Comparison of ENCODE assay signal across 28 cellular contexts in the genomic region with DNA sequence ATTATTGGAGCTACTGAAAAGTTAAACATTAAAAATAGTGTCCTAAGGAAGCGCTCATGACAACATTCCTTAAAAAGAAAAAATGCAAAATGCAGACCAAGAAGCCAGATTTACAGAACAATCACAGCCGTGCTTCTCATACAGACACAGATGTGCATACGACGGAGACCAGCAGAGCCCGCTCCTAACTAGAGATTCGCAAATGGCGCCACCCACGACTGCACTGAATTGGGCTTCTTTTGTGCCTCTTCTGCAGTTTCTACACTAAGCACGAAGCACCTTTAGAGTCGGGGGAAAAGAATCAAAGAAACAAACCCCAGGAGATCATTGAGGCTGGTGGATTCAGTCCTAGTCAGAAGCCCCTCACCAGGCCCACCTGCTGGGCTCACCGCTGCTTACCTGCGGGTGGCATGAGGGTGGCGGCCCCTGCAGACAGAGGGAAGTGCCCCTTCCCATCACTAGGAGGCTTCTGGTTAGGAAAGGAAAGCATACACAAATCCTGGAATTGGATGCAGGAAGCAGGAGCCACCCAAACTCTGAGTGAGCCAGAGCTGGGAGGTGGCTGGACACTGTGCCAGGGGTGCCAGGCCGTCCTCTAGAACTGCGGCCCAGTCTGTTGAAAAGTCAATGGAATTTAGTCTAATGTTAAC.
DNase-seq lines count a peak whose midpoint lies in the region; ATAC-seq and TF ChIP-seq lines count a peak whose summit lies in the region.
"Had no signal": no experiment of that assay in that cellular context is flagged by ENCODE, and none has a peak within 500 bp of the region (broad histone marks: within the 10 kb centered on the region; RNA-seq: fewer than 3 reads in every experiment).

No MANE protein-coding gene starts in this region.

- TF ChIP-seq CTCF in GM23338 (conservative IDR thresholded peaks at IDR 0.05; ENCODE audit: low read depth in 2 of 2) (no peak), VCaP (conservative IDR thresholded peaks at IDR 0.05) (no peak)

- POLR2A ChIA-PET in CD8-positive, alpha-beta memory T cell (lab: Charles Lee): interaction anchor here (0.6 kb wide), 1 partner anchor 136 kb away, joined by 4 read pairs; no protein-coding TSS in a partner anchor

- no peaks in the 10 kb centered on the region for H3K4me1 ChIP-seq in GM23338 (ENCODE audit: insufficient read depth)
- no peaks in the 10 kb centered on the region for H3K4me1 ChIP-seq in CD8-positive, alpha-beta memory T cell (ENCODE audit: insufficient read depth, low read length)

- no peaks in the 10 kb centered on the region for H3K36me3 ChIP-seq in GM23338 (ENCODE audit: insufficient read depth)
- H3K36me3 ChIP-seq in CD8-positive, alpha-beta memory T cell (ENCODE audit: insufficient read depth, low read length): peaks cover 24% of the 10 kb centered on the region

- H3K27ac ChIP-seq in GM23338 (ENCODE audit: low read depth) (no peak overlapping the region), VCaP (peak overlapping the region; percentile 4; the same call in 1 of the 2 replicates)
- H3K27ac ChIP-seq in CD8-positive, alpha-beta memory T cell (ENCODE audit: low read depth, low read length): no peak overlapping the region
- H3K27ac ChIP-seq: PC-9 had no signal

- peak; percentile 22 for ATAC-seq in GM23338
- no peak for ATAC-seq in sciatic nerve
- ATAC-seq: esophagus mucosa had no signal

- H3K4me3 Mint-ChIP-seq in GM23338: no peak overlapping the region; the same call in 2 of the 3 replicates
- H3K4me3 Mint-ChIP-seq in CD8-positive, alpha-beta memory T cell: no peak overlapping the region
- H3K4me3 Mint-ChIP-seq: activated CD4-positive, alpha-beta T cell treated with anti-CD3 and anti-CD28 coated beads, Interleukin-2, amount 10 ng/mL, durations not matched to agents 7 days and 5 days; activated naive CD4-positive, alpha-beta T cell treated with anti-CD3 and anti-CD28 coated beads, Interleukin-2, amount 10 ng/mL, durations not matched to agents 7 days and 5 days; CD14-positive monocyte; IgD-negative memory B cell; memory B cell had no signal

- H3K4me1 Mint-ChIP-seq in GM23338: peaks cover 24% of the 10 kb centered on the region
- no peaks in the 10 kb centered on the region for H3K4me1 Mint-ChIP-seq in CD8-positive, alpha-beta memory T cell
- H3K4me1 Mint-ChIP-seq: activated CD4-positive, alpha-beta T cell treated with anti-CD3 and anti-CD28 coated beads, Interleukin-2, amount 10 ng/mL, durations not matched to agents 7 days and 5 days; activated naive CD4-positive, alpha-beta T cell treated with anti-CD3 and anti-CD28 coated beads, Interleukin-2, amount 10 ng/mL, durations not matched to agents 7 days and 5 days; CD14-positive monocyte; IgD-negative memory B cell had no signal

- H3K27me3 Mint-ChIP-seq in GM23338 (ENCODE audit: insufficient read depth, low read depth, poor library complexity): peaks cover 20% of the 10 kb centered on the region
- H3K27me3 Mint-ChIP-seq in CD8-positive, alpha-beta memory T cell: no peaks in the 10 kb centered on the region
- H3K27me3 Mint-ChIP-seq: activated CD4-positive, alpha-beta T cell treated with anti-CD3 and anti-CD28 coated beads, Interleukin-2, amount 10 ng/mL, durations not matched to agents 7 days and 5 days; activated naive CD4-positive, alpha-beta T cell treated with anti-CD3 and anti-CD28 coated beads, Interleukin-2, amount 10 ng/mL, durations not matched to agents 7 days and 5 days; IgD-negative memory B cell; memory B cell had no signal

- H3K27me3 ChIP-seq in GM23338 (ENCODE audit: insufficient read depth): no peaks in the 10 kb centered on the region
- H3K27me3 ChIP-seq in CD8-positive, alpha-beta memory T cell (ENCODE audit: insufficient read depth, low read length, poor library complexity, severe bottlenecking): no peaks in the 10 kb centered on the region
- H3K27me3 ChIP-seq: heart right ventricle had no signal

- H2AFZ ChIP-seq in GM23338: no peak overlapping the region
- H2AFZ ChIP-seq: PC-9 had no signal

- H3K9me3 ChIP-seq in CD8-positive, alpha-beta memory T cell (ENCODE audit: low read length): no peaks in the 10 kb centered on the region
- H3K9me3 ChIP-seq: heart right ventricle had no signal

- H3K9me3 Mint-ChIP-seq in GM23338: no peaks in the 10 kb centered on the region
- no peaks in the 10 kb centered on the region for H3K9me3 Mint-ChIP-seq in CD8-positive, alpha-beta memory T cell
- H3K9me3 Mint-ChIP-seq: activated CD4-positive, alpha-beta T cell treated with anti-CD3 and anti-CD28 coated beads, Interleukin-2, amount 10 ng/mL, durations not matched to agents 7 days and 5 days; activated naive CD4-positive, alpha-beta T cell treated with anti-CD3 and anti-CD28 coated beads, Interleukin-2, amount 10 ng/mL, durations not matched to agents 7 days and 5 days; CD14-positive monocyte; IgD-negative memory B cell; memory B cell had no signal

- no peaks in the 10 kb centered on the region for H3F3A ChIP-seq in GM23338 (replicated peaks; ENCODE audit: low read depth)

- no peak overlapping the region for H3K4me2 ChIP-seq in GM23338
- H3K4me2 ChIP-seq: PC-9 had no signal

- no peaks in the 10 kb centered on the region for H3K9me2 ChIP-seq in GM23338 (ENCODE audit: insufficient read depth)

- intact Hi-C loops in sciatic nerve (cut with DNase I): no loop called here

- H3K27ac Mint-ChIP-seq in GM23338: no peak overlapping the region
- H3K27ac Mint-ChIP-seq in CD8-positive, alpha-beta memory T cell: peak overlapping the region in 2 of 8 donors; percentile 21 to 47
- H3K27ac Mint-ChIP-seq: activated CD4-positive, alpha-beta T cell treated with anti-CD3 and anti-CD28 coated beads, Interleukin-2, amount 10 ng/mL, durations not matched to agents 7 days and 5 days; activated naive CD4-positive, alpha-beta T cell treated with anti-CD3 and anti-CD28 coated beads, Interleukin-2, amount 10 ng/mL, durations not matched to agents 7 days and 5 days had no signal

- H3K36me3 Mint-ChIP-seq in GM23338 (ENCODE audit: low read depth): peaks cover 8% of the 10 kb centered on the region; the same call in 2 of the 3 replicates
- peaks cover 4 to 75% (median 11%) of the 10 kb centered on the region in 3 donors for H3K36me3 Mint-ChIP-seq in CD8-positive, alpha-beta memory T cell

- no peaks in the 10 kb centered on the region for H3K79me2 ChIP-seq in GM23338 (replicated peaks; ENCODE audit: insufficient read depth)

- DNase-seq in GM23338 (ENCODE audit: low spot score) (no peak), iPS-NIHi11 (ENCODE audit: low spot score) (peak; percentile 23), sciatic nerve (ENCODE audit: low spot score) (peak; percentile 37), SKM-1 (lab: John Stamatoyannopoulos, UW; ENCODE audit: unreplicated experiment) (no peak), dermis blood vessel endothelial cell (no peak)
- DNase-seq in CD8-positive, alpha-beta memory T cell: no peak
- no peak for DNase-seq in stimulated activated naive CD4-positive, alpha-beta T cell (lab: John Stamatoyannopoulos, UW)
- DNase-seq: activated CD4-positive, alpha-beta T cell treated with anti-CD3 and anti-CD28 coated beads, Interleukin-2, amount 10 ng/mL, durations not matched to agents 7 days and 5 days; activated naive CD4-positive, alpha-beta T cell treated with anti-CD3 and anti-CD28 coated beads, Interleukin-2, amount 10 ng/mL, durations not matched to agents 7 days and 5 days; effector memory CD4-positive, alpha-beta T cell; foreskin fibroblast; GOT3; heart right ventricle; left cardiac atrium; NCI-H1048; NCI-H1694 treated with DMSO at 0.1 percent for 48 hours; NCI-H2171; NCI-H510A treated with DMSO at 0.1 percent for 48 hours; nucleus accumbens; PC-9; SHP77; small intestine; stimulated activated CD4-positive, alpha-beta T cell treated with anti-CD3 and anti-CD28 coated beads, Interleukin-2, amount 100 ng/mL, for 24 hours had no signal

- H3K4me3 ChIP-seq in GM23338: no peak overlapping the region
- H3K4me3 ChIP-seq in CD8-positive, alpha-beta memory T cell (ENCODE audit: low read length): no peak overlapping the region
- H3K4me3 ChIP-seq: heart right ventricle, PC-9 had no signal

- CTCF ChIA-PET in CD8-positive, alpha-beta memory T cell (lab: Charles Lee): no interaction called here

- no peaks in the 10 kb centered on the region for H4K20me1 ChIP-seq in GM23338 (replicated peaks; ENCODE audit: insufficient read depth)

TF ChIP-seq in GM23338, 12 proteins besides CTCF, POLR2A, EP300 and RAD21 (continues in another document):
- TF ChIP-seq, protein P1, sequence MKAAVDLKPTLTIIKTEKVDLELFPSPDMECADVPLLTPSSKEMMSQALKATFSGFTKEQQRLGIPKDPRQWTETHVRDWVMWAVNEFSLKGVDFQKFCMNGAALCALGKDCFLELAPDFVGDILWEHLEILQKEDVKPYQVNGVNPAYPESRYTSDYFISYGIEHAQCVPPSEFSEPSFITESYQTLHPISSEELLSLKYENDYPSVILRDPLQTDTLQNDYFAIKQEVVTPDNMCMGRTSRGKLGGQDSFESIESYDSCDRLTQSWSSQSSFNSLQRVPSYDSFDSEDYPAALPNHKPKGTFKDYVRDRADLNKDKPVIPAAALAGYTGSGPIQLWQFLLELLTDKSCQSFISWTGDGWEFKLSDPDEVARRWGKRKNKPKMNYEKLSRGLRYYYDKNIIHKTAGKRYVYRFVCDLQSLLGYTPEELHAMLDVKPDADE (IDR thresholded peaks at IDR 0.05): no peak
- no peak for TF ChIP-seq POLR2AphosphoS5 (IDR thresholded peaks at IDR 0.05; ENCODE audit: low read depth)

Comparison
In these comparisons a context has a peak if more than half of its experiments do, and no peak if none do; other contexts are left out.
1. DNase-seq: peak in iPS-NIHi11 (single experiment) and sciatic nerve (single experiment); none in GM23338 (single experiment), CD8-positive, alpha-beta memory T cell (0 of 5), SKM-1 (single experiment), stimulated activated naive CD4-positive, alpha-beta T cell (0 of 6) and dermis blood vessel endothelial cell (single experiment).